Comparison of ENCODE assay signal across 14 cellular contexts in genomic region chr9:78357165-78357873, GRCh38.
DNase-seq lines count a peak whose midpoint lies in the region; ATAC-seq and TF ChIP-seq lines count a peak whose summit lies in the region.
"Had no signal": no experiment of that assay in that cellular context is flagged by ENCODE, and none has a peak within 500 bp of the region (broad histone marks: within the 10 kb centered on the region; RNA-seq: fewer than 3 reads in every experiment).

No MANE protein-coding gene starts in this region.

- TF ChIP-seq POLR2A in NB4 (IDR thresholded peaks at IDR 0.05; ENCODE audit: extremely low read depth, insufficient read length): no peak

- ATAC-seq in GM19035 (IDR thresholded peaks at IDR 0.05; ENCODE audit: unreplicated experiment) (peak; percentile 74), HG02763 (IDR thresholded peaks at IDR 0.05; ENCODE audit: unreplicated experiment) (peak; percentile 61)

- no peaks in the 10 kb centered on the region for H3K27me3 ChIP-seq in BE2C
- H3K27me3 ChIP-seq: upper lobe of left lung had no signal

- peaks cover 4% of the 10 kb centered on the region for H3K4me1 ChIP-seq in BE2C
- H3K4me1 ChIP-seq: upper lobe of left lung had no signal

- H3K36me3 ChIP-seq in BE2C: no peaks in the 10 kb centered on the region
- H3K36me3 ChIP-seq: upper lobe of left lung had no signal

- TF ChIP-seq CTCF in BE2C (IDR thresholded peaks at IDR 0.05; ENCODE audit: low read depth, low read length) (no peak), NB4 (IDR thresholded peaks at IDR 0.05; ENCODE audit: low read depth, low read length) (no peak)

- H3K9me3 ChIP-seq in BE2C: no peaks in the 10 kb centered on the region
- H3K9me3 ChIP-seq: upper lobe of left lung had no signal

- H3K4me3 ChIP-seq in BE2C (ENCODE audit: low read depth, low read length): no peak overlapping the region
- H3K4me3 ChIP-seq in NB4 (ENCODE audit: low read depth, low read length): no peak overlapping the region
- H3K4me3 ChIP-seq: upper lobe of left lung had no signal

- DNase-seq in BE2C (peak; percentile 56), NB4 (ENCODE audit: low read depth) (peak; percentile 18), GM19240 (ENCODE audit: insufficient read length, low spot score) (no peak), DMS79 treated with DMSO at 0.1 percent for 48 hours (lab: John Stamatoyannopoulos, UW) (no peak), inferior parietal cortex (ENCODE audit: extremely low spot score) (no peak)
- no peak for DNase-seq in effector CD4-positive, alpha-beta T cell
- DNase-seq: 8988T; KBM-7; NCI-H2227 treated with DMSO at 0.1 percent for 48 hours; small intestine; stimulated activated naive CD4-positive, alpha-beta T cell treated with Interleukin-2 at 50 U/mL for 16 hours had no signal

Comparison
In these comparisons a context has a peak if more than half of its experiments do, and no peak if none do; other contexts are left out.
1. DNase-seq: peak in BE2C (single experiment) and NB4 (single experiment); none in GM19240 (single experiment), effector CD4-positive, alpha-beta T cell (single experiment), DMS79 treated with DMSO at 0.1 percent for 48 hours (single experiment) and inferior parietal cortex (single experiment).